Comparison of ENCODE assay signal across 22 cellular contexts in the genomic region with DNA sequence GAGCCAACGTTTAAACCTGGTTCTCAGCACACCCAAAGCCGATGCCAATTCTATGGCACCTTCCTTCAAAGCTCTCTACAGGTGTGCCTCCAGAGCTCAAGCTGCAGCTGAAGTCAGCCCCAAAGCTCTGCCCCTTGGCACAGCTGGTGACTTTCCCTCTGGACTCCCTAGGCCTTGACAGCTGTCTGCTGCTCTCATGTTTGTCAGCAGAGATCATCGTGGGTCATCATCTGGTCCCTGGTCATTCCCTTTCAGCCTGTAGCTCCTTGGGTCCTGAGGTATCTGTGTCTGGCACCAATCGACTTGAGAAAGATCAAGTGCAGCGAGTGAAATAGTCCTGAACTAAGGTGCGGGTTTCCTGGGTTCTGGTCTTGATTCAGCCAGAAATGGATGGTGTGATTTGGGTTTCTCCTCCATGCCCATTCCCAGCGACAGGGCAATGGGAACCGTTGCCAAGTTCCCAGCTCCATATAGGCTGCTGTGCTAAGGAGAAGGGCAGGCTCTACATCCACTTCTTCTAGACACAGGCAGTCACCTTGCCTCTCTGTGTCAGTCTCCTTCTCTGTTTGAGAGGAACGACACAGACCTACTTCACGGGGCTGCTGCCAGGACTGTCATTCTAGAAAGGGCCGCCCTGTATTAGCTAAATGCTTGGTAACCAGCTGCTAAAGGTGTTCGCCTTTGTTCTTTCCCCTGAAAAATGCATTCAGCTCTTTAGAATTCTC. TPM values are rescaled to one million over a fixed set of nuclear protein-coding genes. Genes with fewer than 3 reads are reported as not detected.
DNase-seq lines count a peak whose midpoint lies in the region; ATAC-seq, FAIRE-seq and TF ChIP-seq lines count a peak whose summit lies in the region.
"Had no signal": no experiment of that assay in that cellular context is flagged by ENCODE, and none has a peak within 500 bp of the region (broad histone marks: within the 10 kb centered on the region; RNA-seq: fewer than 3 reads in every experiment).

No MANE protein-coding gene starts in this region.

- H4K20me1 ChIP-seq in endothelial cell of umbilical vein (replicated peaks; ENCODE audit: control insufficient read depth, extremely low read depth, insufficient read depth, low read length), result no peaks in the 10 kb centered on the region

- DNase-seq in left ventricle myocardium inferior (no peak), Right ventricle myocardium superior (no peak), endothelial cell of umbilical vein (ENCODE audit: low read depth, low spot score) (no peak), upper lobe of right lung (no peak), transverse colon (no peak)
- DNase-seq in activated naive CD8-positive, alpha-beta T cell treated with anti-CD3 and anti-CD28 coated beads, Interleukin-2, amount 50 U/mL, for 24 hours, result no peak
- no peak for DNase-seq in naive thymus-derived CD8-positive, alpha-beta T cell
- DNase-seq: NCI-H226 had no signal

- H3K9ac ChIP-seq in endothelial cell of umbilical vein (replicated peaks; ENCODE audit: extremely low read depth, insufficient read depth, low read length), result no peak overlapping the region
- H3K9ac ChIP-seq: parathyroid adenoma had no signal

- no peaks in the 10 kb centered on the region for H3K79me2 ChIP-seq in endothelial cell of umbilical vein (ENCODE audit: control insufficient read depth, insufficient read depth, low read length)
- H3K79me2 ChIP-seq: parathyroid adenoma had no signal

- H3K27me3 ChIP-seq in left ventricle myocardium inferior (ENCODE audit: low read depth) (no peaks in the 10 kb centered on the region), endothelial cell of umbilical vein (ENCODE audit: control insufficient read depth in 2 of 2, insufficient read depth in 2 of 2, low read length in 2 of 2) (no peaks in the 10 kb centered on the region), upper lobe of right lung (no peaks in the 10 kb centered on the region), transverse colon (no peaks in the 10 kb centered on the region)
- H3K27me3 ChIP-seq: brain microvascular endothelial cell, foreskin keratinocyte, left lung, testis had no signal

- in situ Hi-C loops in transverse colon (cut with MboI; ENCODE audit: low pct_ligation_motif_present in 1 of 4, low pct_unique_long_range_greater_than_20kb in 1 of 4, low sequenced_read_pairs in 3 of 4), result loop anchor here in 3 of 4 donors (5.0 to 10.0 kb wide), 2 partner anchors 163 to 170 kb away; no protein-coding TSS in a partner anchor

- no peaks in the 10 kb centered on the region for H3K27me3 Mint-ChIP-seq in activated naive CD8-positive, alpha-beta T cell treated with anti-CD3 and anti-CD28 coated beads, Interleukin-2, amount 50 U/mL, for 24 hours
- H3K27me3 Mint-ChIP-seq in naive thymus-derived CD8-positive, alpha-beta T cell, result peaks cover 0 to 4% (median 0%) of the 10 kb centered on the region in 5 donors
- H3K27me3 Mint-ChIP-seq: effector memory CD8-positive, alpha-beta T cell had no signal

- CTCF ChIA-PET in endothelial cell of umbilical vein (lab: Charles Lee), result interaction anchor here (0.8 to 12.0 kb wide), 36 partner anchors 10 to 678 kb away, joined by 3 to 371 read pairs (median 6); a partner anchor contains a TSS

- no peak overlapping the region for H3K4me2 ChIP-seq in endothelial cell of umbilical vein (ENCODE audit: insufficient read depth, low read length)
- H3K4me2 ChIP-seq: GM23338 had no signal

- POLR2A ChIA-PET in endothelial cell of umbilical vein (lab: Charles Lee), result interaction anchor here (0.6 to 1.7 kb wide), 2 partner anchors 23 to 24 kb away, joined by 5 to 8 read pairs; no protein-coding TSS in a partner anchor
- POLR2A ChIA-PET in naive thymus-derived CD8-positive, alpha-beta T cell (lab: Charles Lee), result no interaction called here

- H3K9me3 ChIP-seq in left ventricle myocardium inferior (replicated peaks), result no peaks in the 10 kb centered on the region
- H3K9me3 ChIP-seq in endothelial cell of umbilical vein (replicated peaks; ENCODE audit: control insufficient read depth, insufficient read depth, low read length), result no peaks in the 10 kb centered on the region
- no peaks in the 10 kb centered on the region for H3K9me3 ChIP-seq in upper lobe of right lung
- no peaks in the 10 kb centered on the region for H3K9me3 ChIP-seq in transverse colon
- H3K9me3 ChIP-seq: left lung, testis had no signal

- no peaks in the 10 kb centered on the region for H3K9me1 ChIP-seq in endothelial cell of umbilical vein (replicated peaks; ENCODE audit: control insufficient read depth, extremely low read depth, insufficient read depth, low read length)

- BruUV-seq in endothelial cell of umbilical vein (replicated peaks; lab: Mats Ljungman, UMichigan), result no TSS peak

- H3K27ac ChIP-seq in left ventricle myocardium inferior (replicated peaks), result peak overlapping the region; percentile 93
- H3K27ac ChIP-seq in endothelial cell of umbilical vein (ENCODE audit: insufficient read depth, low read depth, low read length), result peak overlapping the region; percentile 24
- peak overlapping the region; percentile 25 for H3K27ac ChIP-seq in upper lobe of right lung
- no peak overlapping the region for H3K27ac ChIP-seq in transverse colon
- H3K27ac ChIP-seq: brain microvascular endothelial cell, foreskin keratinocyte, parathyroid adenoma, testis had no signal

- no peaks in the 10 kb centered on the region for H3K36me3 ChIP-seq in left ventricle myocardium inferior
- H3K36me3 ChIP-seq in endothelial cell of umbilical vein (ENCODE audit: control insufficient read depth in 2 of 2, extremely low read depth in 1 of 2, insufficient read depth in 2 of 2, low read length in 2 of 2), result no peaks in the 10 kb centered on the region
- no peaks in the 10 kb centered on the region for H3K36me3 ChIP-seq in upper lobe of right lung
- no peaks in the 10 kb centered on the region for H3K36me3 ChIP-seq in transverse colon
- H3K36me3 ChIP-seq: brain microvascular endothelial cell, left lung had no signal

- intact Hi-C loops in left ventricle myocardium inferior (cut with micrococcal nuclease), result no loop called here
- intact Hi-C loops in Right ventricle myocardium superior (cut with DNase I), result loop anchor here (5.0 kb wide), 1 partner anchor 168 kb away; no protein-coding TSS in a partner anchor
- intact Hi-C loops in endothelial cell of umbilical vein (cut with micrococcal nuclease), result loop anchor here (1.0 to 10.0 kb wide), 7 partner anchors 25 to 1400 kb away; a partner anchor contains a TSS
- intact Hi-C loops in upper lobe of right lung (cut with DNase I), result no loop called here
- intact Hi-C loops in transverse colon (cut with DNase I; ENCODE audit: low total_unique reads), result loop anchor here (2.0 kb wide), 1 partner anchor 166 kb away; no protein-coding TSS in a partner anchor

- dilution Hi-C loops in endothelial cell of umbilical vein (cut with MboI; ENCODE audit: extremely low pct_ligation_motif_present, low sequenced_read_pairs), result no loop called here

- H3K4me1 ChIP-seq in left ventricle myocardium inferior (peaks cover 86% of the 10 kb centered on the region), endothelial cell of umbilical vein (ENCODE audit: control insufficient read depth, extremely low read depth, insufficient read depth, low read length) (peaks cover 83% of the 10 kb centered on the region), upper lobe of right lung (peaks cover 25% of the 10 kb centered on the region), transverse colon (peaks cover 3 to 29% (median 17%) of the 10 kb centered on the region in 4 donors)
- H3K4me1 ChIP-seq: parathyroid adenoma had no signal

- no peak for TF ChIP-seq EP300 in transverse colon (IDR thresholded peaks at IDR 0.05; ENCODE audit: low read depth)

- H3K4me1 Mint-ChIP-seq in activated naive CD8-positive, alpha-beta T cell treated with anti-CD3 and anti-CD28 coated beads, Interleukin-2, amount 50 U/mL, for 24 hours, result peaks cover 2% of the 10 kb centered on the region
- peaks cover 0 to 6% (median 0%) of the 10 kb centered on the region in 4 donors for H3K4me1 Mint-ChIP-seq in naive thymus-derived CD8-positive, alpha-beta T cell
- H3K4me1 Mint-ChIP-seq: immature natural killer cell had no signal

- H3K4me3 ChIP-seq in left ventricle myocardium inferior (no peak overlapping the region), endothelial cell of umbilical vein (replicated peaks in 1 of 3; ENCODE audit: insufficient read depth in 1 of 3, low read depth in 1 of 3, low read length in 3 of 3) (no peak overlapping the region), upper lobe of right lung (no peak overlapping the region), transverse colon (no peak overlapping the region)
- H3K4me3 ChIP-seq: GM23338, left lung, testis had no signal

- H3K36me3 Mint-ChIP-seq in activated naive CD8-positive, alpha-beta T cell treated with anti-CD3 and anti-CD28 coated beads, Interleukin-2, amount 50 U/mL, for 24 hours (ENCODE audit: low read depth), result no peaks in the 10 kb centered on the region
- no peaks in the 10 kb centered on the region for H3K36me3 Mint-ChIP-seq in naive thymus-derived CD8-positive, alpha-beta T cell
- H3K36me3 Mint-ChIP-seq: immature natural killer cell had no signal

- TF ChIP-seq CTCF in left ventricle myocardium inferior (IDR thresholded peaks at IDR 0.05; ENCODE audit: borderline replicate concordance) (no peak), endothelial cell of umbilical vein (IDR thresholded peaks at IDR 0.05; ENCODE audit: extremely low read depth in 1 of 2, insufficient read depth in 1 of 2, low read depth in 1 of 2, low read length in 2 of 2) (no peak), upper lobe of right lung (IDR thresholded peaks at IDR 0.05) (no peak), transverse colon (IDR thresholded peaks at IDR 0.05) (no peak)

- TF ChIP-seq POLR2A in endothelial cell of umbilical vein (IDR thresholded peaks at IDR 0.05; ENCODE audit: low read depth, low read length) (no peak), transverse colon (IDR thresholded peaks at IDR 0.05) (no peak)

- no peaks in the 10 kb centered on the region for H3K9me3 Mint-ChIP-seq in activated naive CD8-positive, alpha-beta T cell treated with anti-CD3 and anti-CD28 coated beads, Interleukin-2, amount 50 U/mL, for 24 hours
- H3K9me3 Mint-ChIP-seq in naive thymus-derived CD8-positive, alpha-beta T cell, result no peaks in the 10 kb centered on the region
- H3K9me3 Mint-ChIP-seq: activated T-cell treated with anti-CD3 and anti-CD28 coated beads, Interleukin-2, amount 50 U/mL, for 4 hours; effector memory CD8-positive, alpha-beta T cell; GM23338; immature natural killer cell; nephron progenitor cell had no signal

- WGBS in transverse colon (ENCODE audit: low coverage in 1 of 2), 2 donors, result 76 to 78% methylated on average over 3 to 12 of the region's 12 CpGs

- no peak overlapping the region for H2AFZ ChIP-seq in endothelial cell of umbilical vein (ENCODE audit: low read depth, low read length)
- H2AFZ ChIP-seq: GM23338, parathyroid adenoma had no signal

- H3K4me3 Mint-ChIP-seq in activated naive CD8-positive, alpha-beta T cell treated with anti-CD3 and anti-CD28 coated beads, Interleukin-2, amount 50 U/mL, for 24 hours, result no peak overlapping the region
- H3K4me3 Mint-ChIP-seq in naive thymus-derived CD8-positive, alpha-beta T cell, result no peak overlapping the region
- H3K4me3 Mint-ChIP-seq: activated T-cell treated with anti-CD3 and anti-CD28 coated beads, Interleukin-2, amount 50 U/mL, for 4 hours; effector memory CD8-positive, alpha-beta T cell; GM23338; immature natural killer cell; nephron progenitor cell had no signal

- no peak for FAIRE-seq in endothelial cell of umbilical vein (lab: Jason Lieb, UNC)

- no peak overlapping the region for H3K27ac Mint-ChIP-seq in activated naive CD8-positive, alpha-beta T cell treated with anti-CD3 and anti-CD28 coated beads, Interleukin-2, amount 50 U/mL, for 24 hours
- no peak overlapping the region for H3K27ac Mint-ChIP-seq in naive thymus-derived CD8-positive, alpha-beta T cell
- H3K27ac Mint-ChIP-seq: effector memory CD8-positive, alpha-beta T cell; GM23338; immature natural killer cell; nephron progenitor cell had no signal

- ATAC-seq in Right ventricle myocardium superior (ENCODE audit: poor library complexity), result no peak
- peak; percentile 12 for ATAC-seq in HG02885 (IDR thresholded peaks at IDR 0.05; ENCODE audit: poor library complexity, unreplicated experiment)
- ATAC-seq in upper lobe of right lung, result no peak
- ATAC-seq in activated naive CD8-positive, alpha-beta T cell treated with anti-CD3 and anti-CD28 coated beads, Interleukin-2, amount 50 U/mL, for 24 hours, result no peak
- no peak for ATAC-seq in naive thymus-derived CD8-positive, alpha-beta T cell
- ATAC-seq: activated CD4-positive, CD25-positive, alpha-beta regulatory T cell treated with anti-CD3 and anti-CD28 coated beads, Interleukin-2, amount 50 U/mL, for 24 hours; esophagus mucosa had no signal

RNA-seq across cellular contexts. Expression of a gene that starts 3.6 kb away (rescaled TPM):
- total RNA-seq in left ventricle myocardium inferior, result 1.5 TPM
- total RNA-seq in Right ventricle myocardium superior, result 1.9 TPM
- 3.0 and 5.9 TPM in 2 replicates for total RNA-seq in endothelial cell of umbilical vein
- 4.1 and 7.9 TPM in 2 replicates for polyA plus RNA-seq in endothelial cell of umbilical vein
- polyA plus RNA-seq in endothelial cell of umbilical vein (2011; cell fraction: cytosol; rRNA removed), result 2.2 and 2.3 TPM in 2 replicates
- polyA plus RNA-seq in endothelial cell of umbilical vein (2011; cell fraction: nucleus; rRNA removed), result 14.6 and 19.5 TPM in 2 replicates
- 1.2 and 3.5 TPM in 2 replicates for polyA plus RNA-seq in endothelial cell of umbilical vein (2012)
- polyA minus RNA-seq in endothelial cell of umbilical vein, result 13.1 and 15.4 TPM in 2 replicates
- not detected for polyA minus RNA-seq in endothelial cell of umbilical vein (2011; cell fraction: cytosol; rRNA and poly(A)+ RNA removed)
- polyA minus RNA-seq in endothelial cell of umbilical vein (2011; cell fraction: nucleus; rRNA and poly(A)+ RNA removed), result 15.9 and 17.2 TPM in 2 replicates
- 1.0 TPM for total RNA-seq in upper lobe of right lung
- under 1 TPM; 0.66 to 0.78 TPM for total RNA-seq in naive thymus-derived CD8-positive, alpha-beta T cell
- under 1 TPM in 2 of 3 donors, not detected in 1; 0.07 to 0.08 TPM for polyA plus RNA-seq in naive thymus-derived CD8-positive, alpha-beta T cell
- 10 to 100 TPM in 2 of 4 donors, 1 to 10 TPM in 1, under 1 TPM in 1; 0.41 to 37.4 (median 17.5) TPM for total RNA-seq in transverse colon
- total RNA-seq: MCF 10A had no signal
- polyA plus RNA-seq: GM23338 had no signal

RNA-seq across cellular contexts. Expression of a gene that starts 34.7 kb away (rescaled TPM):
- total RNA-seq in left ventricle myocardium inferior (26.4 TPM), Right ventricle myocardium superior (23.8 TPM), endothelial cell of umbilical vein (45.0 and 49.7 TPM in 2 replicates), upper lobe of right lung (34.5 TPM), transverse colon (10 to 100 TPM; 37.2 to 74.8 (median 52.3) TPM)
- polyA plus RNA-seq in endothelial cell of umbilical vein, result 18.1 and 21.4 TPM in 2 replicates
- polyA plus RNA-seq in endothelial cell of umbilical vein (2011; cell fraction: cytosol; rRNA removed), result 17.4 and 17.9 TPM in 2 replicates
- polyA plus RNA-seq in endothelial cell of umbilical vein (2011; cell fraction: nucleus; rRNA removed), result 27.3 and 46.3 TPM in 2 replicates
- polyA plus RNA-seq in endothelial cell of umbilical vein (2012), result 19.3 and 30.9 TPM in 2 replicates
- 37.9 and 40.1 TPM in 2 replicates for polyA minus RNA-seq in endothelial cell of umbilical vein
- polyA minus RNA-seq in endothelial cell of umbilical vein (2011; cell fraction: cytosol; rRNA and poly(A)+ RNA removed), result 21.1 TPM
- polyA minus RNA-seq in endothelial cell of umbilical vein (2011; cell fraction: nucleus; rRNA and poly(A)+ RNA removed), result 32.8 and 43.9 TPM in 2 replicates
- 10 to 100 TPM; 74.2 to 78.8 TPM for total RNA-seq in naive thymus-derived CD8-positive, alpha-beta T cell
- polyA plus RNA-seq in naive thymus-derived CD8-positive, alpha-beta T cell, result 10 to 100 TPM; 26.9 to 36.8 (median 32.5) TPM

Comparison
In these comparisons a context has a peak if more than half of its experiments do, and no peak if none do; other contexts are left out.
1. intact Hi-C loops: an anchor here in Right ventricle myocardium superior (5.0 kb wide), endothelial cell of umbilical vein (1.0 to 10.0 kb wide) and transverse colon (2.0 kb wide); none called in left ventricle myocardium inferior and upper lobe of right lung.
2. H3K27ac ChIP-seq: peak in left ventricle myocardium inferior (single experiment), endothelial cell of umbilical vein (single experiment) and upper lobe of right lung (single experiment); none in transverse colon (0 of 4).